9 cellular contexts compared by ENCODE assay signal in the genomic region with DNA sequence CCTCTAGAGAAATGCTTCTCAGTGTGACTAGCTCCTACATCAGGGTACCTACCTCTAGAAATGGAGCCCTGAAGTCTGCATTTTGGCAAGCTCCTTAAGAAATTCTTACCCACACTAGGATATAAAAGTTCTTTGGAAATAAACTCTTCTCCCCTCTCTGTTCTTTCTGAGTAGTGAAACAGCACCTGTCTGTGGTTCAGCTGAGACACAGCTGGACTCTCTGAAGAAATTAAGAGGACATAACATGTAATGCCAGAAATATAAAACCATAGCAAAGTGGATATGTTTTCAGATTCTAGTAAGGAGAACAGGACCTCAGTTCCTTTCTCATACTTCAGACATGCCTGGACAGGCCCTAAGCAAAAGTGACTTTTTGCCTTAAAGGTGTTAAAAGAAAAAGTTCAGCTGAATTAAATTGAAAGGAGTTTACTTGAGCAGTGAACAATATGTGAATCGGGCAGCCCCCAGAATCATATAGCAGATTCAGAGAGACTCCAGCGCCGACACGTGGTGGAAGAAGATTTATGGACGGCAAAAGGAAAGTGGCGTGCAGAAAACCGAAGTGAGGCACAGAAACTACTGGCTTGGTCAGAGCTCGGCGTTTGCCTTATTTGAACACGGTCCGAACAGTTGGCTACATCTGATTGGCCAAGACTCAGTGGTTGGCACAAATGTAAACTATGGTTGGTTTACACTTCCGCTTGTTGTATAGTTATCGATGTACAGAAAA.
DNase-seq lines count a peak whose midpoint lies in the region; ATAC-seq and TF ChIP-seq lines count a peak whose summit lies in the region.
"Had no signal": no experiment of that assay in that cellular context is flagged by ENCODE, and none has a peak within 500 bp of the region (broad histone marks: within the 10 kb centered on the region; RNA-seq: fewer than 3 reads in every experiment).

No MANE protein-coding gene starts in this region.

- H3K9me3 ChIP-seq in AG04450 (ENCODE audit: control insufficient read depth, insufficient read depth, low read length) (no peaks in the 10 kb centered on the region), iPS-20b (ENCODE audit: insufficient read depth, low read depth, low read length) (no peaks in the 10 kb centered on the region)

- POLR2A ChIA-PET in AG04450 (lab: Yijun Ruan, JAX) = no interaction called here

- TF ChIP-seq CTCF in AG04450 (IDR thresholded peaks at IDR 0.05; ENCODE audit: low read depth, low read length) = 0 out of 2 replicates have a peak, but pooled peaks have one; percentile 15

- no peaks in the 10 kb centered on the region for H3K36me3 Mint-ChIP-seq in T-helper 2 cell treated with Interferon-gamma antibody and Interleukin-4, amounts not matched to agents 5 μg/mL and 100 μg/mL, for 36 hours (ENCODE audit: low read depth)
- H3K36me3 Mint-ChIP-seq: immature natural killer cell had no signal

- CTCF ChIA-PET in AG04450 (lab: Charles Lee) = no interaction called here

- H3K27me3 ChIP-seq in AG04450 (ENCODE audit: control insufficient read depth, insufficient read depth, low read length) (no peaks in the 10 kb centered on the region), iPS-20b (ENCODE audit: insufficient read depth, low read length) (no peaks in the 10 kb centered on the region)

- ATAC-seq in GM19395 (IDR thresholded peaks at IDR 0.05; ENCODE audit: unreplicated experiment) = peak; percentile 48
- ATAC-seq in GM21515 (IDR thresholded peaks at IDR 0.05; ENCODE audit: unreplicated experiment) = no peak
- ATAC-seq in GM19351 (IDR thresholded peaks at IDR 0.05; ENCODE audit: unreplicated experiment) = no peak

- peaks cover 54% of the 10 kb centered on the region for H3K4me1 Mint-ChIP-seq in T-helper 2 cell treated with Interferon-gamma antibody and Interleukin-4, amounts not matched to agents 5 μg/mL and 100 μg/mL, for 36 hours (ENCODE audit: low read depth)
- H3K4me1 Mint-ChIP-seq: immature natural killer cell had no signal

- no peaks in the 10 kb centered on the region for H3K27me3 Mint-ChIP-seq in T-helper 2 cell treated with Interferon-gamma antibody and Interleukin-4, amounts not matched to agents 5 μg/mL and 100 μg/mL, for 36 hours (ENCODE audit: low read depth)

- H3K36me3 ChIP-seq in iPS-20b (ENCODE audit: insufficient read depth, low read depth, low read length) = no peaks in the 10 kb centered on the region

- H3K9ac ChIP-seq in iPS-20b (ENCODE audit: low read depth, low read length) = peak overlapping the region; percentile 28; the same call in 1 of the 2 replicates

- peaks cover 28% of the 10 kb centered on the region; the same call in 1 of the 2 replicates for H3K4me1 ChIP-seq in iPS-20b (ENCODE audit: insufficient read depth, low read length)

- H3K4me3 ChIP-seq in AG04450 (ENCODE audit: low read depth, low read length) (no peak overlapping the region), iPS-20b (ENCODE audit: low read length) (no peak overlapping the region)

- H3K27ac ChIP-seq in AG04450 (ENCODE audit: low read depth, low read length) (no peak overlapping the region), iPS-20b (ENCODE audit: low read length) (no peak overlapping the region)

- H3K9me3 Mint-ChIP-seq in T-helper 2 cell treated with Interferon-gamma antibody and Interleukin-4, amounts not matched to agents 5 μg/mL and 100 μg/mL, for 36 hours = no peaks in the 10 kb centered on the region
- H3K9me3 Mint-ChIP-seq: immature natural killer cell had no signal

- H3K4me3 Mint-ChIP-seq in T-helper 2 cell treated with Interferon-gamma antibody and Interleukin-4, amounts not matched to agents 5 μg/mL and 100 μg/mL, for 36 hours = no peak overlapping the region
- H3K4me3 Mint-ChIP-seq: immature natural killer cell had no signal

- no peak for DNase-seq in AG04450 (ENCODE audit: low read depth, low spot score)
- peak; percentile 30 for DNase-seq in T-helper 2 cell treated with Interferon-gamma antibody and Interleukin-4, amounts not matched to agents 5 μg/mL and 100 μg/mL, for 36 hours (ENCODE audit: low spot score)
- no peak for DNase-seq in GM19238 (ENCODE audit: insufficient read length, low spot score)
- DNase-seq in HuH-7.5 (ENCODE audit: low spot score) = no peak
- DNase-seq: immature natural killer cell had no signal

- H3K27ac Mint-ChIP-seq in T-helper 2 cell treated with Interferon-gamma antibody and Interleukin-4, amounts not matched to agents 5 μg/mL and 100 μg/mL, for 36 hours = peak overlapping the region; percentile 39
- H3K27ac Mint-ChIP-seq: immature natural killer cell had no signal
